ENCODE assay signal across 8 cellular contexts in genomic region chr1:156193488-156194299, GRCh38. TPM values are rescaled to one million over a fixed set of nuclear protein-coding genes. Genes with fewer than 3 reads are reported as not detected.
A peak's percentile ranks its signal among the peaks of the same experiment; 100 is the strongest.
DNase-seq lines count a peak whose midpoint lies in the region; ATAC-seq and TF ChIP-seq lines count a peak whose summit lies in the region.

Gene SLC25A44 (plus strand): TSS chr1:156194104. CDS start chr1:156199848, 5,744 bp downstream.

- H3K4me3 ChIP-seq in Jurkat, Clone E6-1 (ENCODE audit: low read length) = peak within 1 kb of the TSS; percentile 100
- H3K4me3 ChIP-seq in PC-9 (peak within 1 kb of the TSS; percentile 95), mucosa of descending colon (peak within 1 kb of the TSS; percentile 71)

- no peaks in the 10 kb centered on the region for H3K9me2 ChIP-seq in PC-9 (ENCODE audit: insufficient read depth)

- peak; percentile 73 for TF ChIP-seq CTCF in PC-9 (conservative IDR thresholded peaks at IDR 0.05)
- peak; percentile 77 for TF ChIP-seq CTCF in mucosa of descending colon (IDR thresholded peaks at IDR 0.05)

- peak within 1 kb of the TSS; percentile 80 for H3K4me2 ChIP-seq in PC-9

- CTCF ChIA-PET in PC-9 (lab: Charles Lee) = interaction anchor here (0.6 kb wide), 1 partner anchor 48 kb away, joined by 5 read pairs; no protein-coding TSS in a partner anchor

- no peaks in the 10 kb centered on the region; the same call in 1 of the 2 replicates for H4K20me1 ChIP-seq in PC-9 (ENCODE audit: insufficient read depth)

- H3K27ac ChIP-seq in PC-9 (peak within 1 kb of the TSS; percentile 72), epithelial cell of prostate (peak within 1 kb of the TSS; percentile 61)

- DNase-seq in DMS53 treated with DMSO at 0.1 percent for 48 hours (lab: John Stamatoyannopoulos, UW; ENCODE audit: unreplicated experiment) (peak; percentile 96), PC-9 (peak; percentile 97), epithelial cell of prostate (ENCODE audit: low read depth, low spot score) (peak; percentile 93), mucosa of descending colon (peak; percentile 96 to 98 (median 97))
- DNase-seq in Jurkat, Clone E6-1 (ENCODE audit: low read depth, low spot score) = peak; percentile 99
- peak; percentile 95 for DNase-seq in activated T-cell treated with anti-CD3 and anti-CD28 coated beads, Interleukin-2, amount 50 U/mL, for 1 hour
- peak; percentile 93 for DNase-seq in stimulated activated CD8-positive, alpha-beta memory T cell treated with anti-CD3 and anti-CD28 coated beads, Interleukin-4, amount 100 ng/mL, for 24 hours (ENCODE audit: low read depth)

- intact Hi-C loops in PC-9 (cut with micrococcal nuclease; ENCODE audit: unreplicated experiment) (no loop called here), mucosa of descending colon (cut with DNase I, micrococcal nuclease) (no loop called here)

- H3K36me3 ChIP-seq in PC-9 (ENCODE audit: low read depth) (no peaks in the 10 kb centered on the region), mucosa of descending colon (ENCODE audit: low read depth) (no peaks in the 10 kb centered on the region)

- H3K79me2 ChIP-seq in PC-9 (ENCODE audit: low read depth) = peaks cover 42% of the 10 kb centered on the region

- POLR2A ChIA-PET in PC-9 (lab: Charles Lee; ENCODE audit: unreplicated experiment) = interaction anchor here (0.5 to 1.7 kb wide), 11 partner anchors 19 to 1109 kb away, joined by 3 to 17 read pairs (median 4); partner anchors contain the start of gene PMF1

- TSS peak; percentile 85 for BruUV-seq in PC-9 (replicated peaks; lab: Mats Ljungman, UMichigan)

- peak within 1 kb of the TSS; percentile 91 for H2AFZ ChIP-seq in PC-9

- H3K9me3 ChIP-seq in PC-9 (ENCODE audit: insufficient read depth, low read depth) = no peaks in the 10 kb centered on the region
- H3K9me3 ChIP-seq in mucosa of descending colon = no peaks in the 10 kb centered on the region

- H3K4me1 ChIP-seq in PC-9 (replicated peaks; ENCODE audit: insufficient read depth) (peaks cover 12% of the 10 kb centered on the region), mucosa of descending colon (ENCODE audit: low read depth) (peaks cover 13% of the 10 kb centered on the region)

- no peaks in the 10 kb centered on the region; the same call in 1 of the 2 replicates for H3F3A ChIP-seq in PC-9 (ENCODE audit: insufficient read depth, low read depth)

- no peaks in the 10 kb centered on the region for H3K27me3 ChIP-seq in PC-9 (ENCODE audit: insufficient read depth, low read depth)

- ATAC-seq in GM21619 (IDR thresholded peaks at IDR 0.05; ENCODE audit: unreplicated experiment) = peak; percentile 89
- ATAC-seq in mucosa of descending colon = peak; percentile 99

RNA-seq across cellular contexts. Expression of gene SLC25A44, which starts in this region (rescaled TPM):
- 15.9 TPM for polyA plus RNA-seq in Jurkat, Clone E6-1 (2012; ENCODE audit: insufficient read depth, insufficient read length)
- total RNA-seq in PC-9 (2021) (12.7 and 20.2 TPM in 2 replicates), mucosa of descending colon (10 to 100 TPM; 19.8 to 31.1 (median 24.8) TPM)

Comparison
In these comparisons a context has a peak if more than half of its experiments do, and no peak if none do; other contexts are left out.
1. Peak in every context shown above with its lines: DNase-seq, ATAC-seq, H3K4me3 ChIP-seq and H3K27ac ChIP-seq.